8 cellular contexts compared by ENCODE assay signal in genomic region chr6:13526718-13527668, GRCh38. TPM values are rescaled to one million over a fixed set of nuclear protein-coding genes. Genes with fewer than 3 reads are reported as not detected.
DNase-seq lines count a peak whose midpoint lies in the region; ATAC-seq and TF ChIP-seq lines count a peak whose summit lies in the region.

No MANE protein-coding gene starts in this region.

- intact Hi-C loops in prostate gland (cut with DNase I): no loop called here

- peak overlapping the region; percentile 14 for H3K4me3 Mint-ChIP-seq in activated naive CD8-positive, alpha-beta T cell

- TF ChIP-seq POLR2A in prostate gland (IDR thresholded peaks at IDR 0.05): no peak

- H3K27ac ChIP-seq in prostate gland: no peak overlapping the region

- H3K4me1 Mint-ChIP-seq in activated naive CD8-positive, alpha-beta T cell (ENCODE audit: low read depth): peaks cover 20% of the 10 kb centered on the region

- no peaks in the 10 kb centered on the region for H3K36me3 ChIP-seq in prostate gland

- no peaks in the 10 kb centered on the region for H3K27me3 ChIP-seq in prostate gland (replicated peaks; ENCODE audit: insufficient read depth)

- TF ChIP-seq CTCF in prostate gland (IDR thresholded peaks at IDR 0.05): no peak

- no peaks in the 10 kb centered on the region for H3K9me3 ChIP-seq in prostate gland

- 78% methylated on average over 17 of the region's 17 CpGs for WGBS in prostate gland

- no peak overlapping the region for H3K4me3 ChIP-seq in prostate gland

- no peaks in the 10 kb centered on the region for H3K9me3 Mint-ChIP-seq in activated naive CD8-positive, alpha-beta T cell (ENCODE audit: low read depth)

- H3K27ac Mint-ChIP-seq in activated naive CD8-positive, alpha-beta T cell: peak overlapping the region; percentile 37

- no peaks in the 10 kb centered on the region for H3K4me1 ChIP-seq in prostate gland (replicated peaks)

- H3K36me3 Mint-ChIP-seq in activated naive CD8-positive, alpha-beta T cell: no peaks in the 10 kb centered on the region

- DNase-seq in A172 (ENCODE audit: low spot score): peak; percentile 19
- DNase-seq in NCI-H2107 treated with DMSO at 0.1 percent for 48 hours (lab: John Stamatoyannopoulos, UW; ENCODE audit: unreplicated experiment): peak; percentile 37
- DNase-seq in lung microvascular endothelial cell (ENCODE audit: low read depth in 2 of 2): peak; percentile 92 to 93
- DNase-seq in prostate gland (ENCODE audit: low spot score): no peak
- DNase-seq in activated effector memory CD4-positive, alpha-beta T cell treated with Interleukin-2 at 50 U/mL for 16 hours: no peak

- ATAC-seq in GM18517 (IDR thresholded peaks at IDR 0.05; ENCODE audit: unreplicated experiment): peak; percentile 91
- ATAC-seq in HG03045 (IDR thresholded peaks at IDR 0.05; ENCODE audit: unreplicated experiment): peak; percentile 81

- H3K27me3 Mint-ChIP-seq in activated naive CD8-positive, alpha-beta T cell: no peaks in the 10 kb centered on the region

RNA-seq across cellular contexts. Expression of gene GFOD1, which starts 39.6 kb away (rescaled TPM):
- total RNA-seq in A172 (2014; rRNA removed; shearing (Covaris generic)): 2.5 and 3.3 TPM in 2 replicates
- total RNA-seq in lung microvascular endothelial cell (14.1 and 14.6 TPM in 2 replicates), prostate gland (10 to 100 TPM in 1 of 2 donors, 1 to 10 TPM in 1; 10.0 to 12.2 TPM)

RNA-seq across cellular contexts. Expression of gene SIRT5, which starts 47.4 kb away (rescaled TPM):
- total RNA-seq in A172 (2014; rRNA removed; shearing (Covaris generic)): 7.0 and 9.2 TPM in 2 replicates
- total RNA-seq in lung microvascular endothelial cell: 6.8 and 7.1 TPM in 2 replicates
- total RNA-seq in prostate gland: 10 to 100 TPM in 1 of 2 donors, 1 to 10 TPM in 1; 9.1 to 11.5 TPM

Comparison
In these comparisons a context has a peak if more than half of its experiments do, and no peak if none do; other contexts are left out.
1. DNase-seq: peak in A172 (single experiment), NCI-H2107 treated with DMSO at 0.1 percent for 48 hours (single experiment) and lung microvascular endothelial cell (2 of 2); none in prostate gland (single experiment) and activated effector memory CD4-positive, alpha-beta T cell treated with Interleukin-2 at 50 U/mL for 16 hours (single experiment).